In genomic region chr6:126377594-126378153, GRCh38 we compare ENCODE assay signal across 1 cellular context.
TF ChIP-seq lines count a peak whose summit lies in the region.

No MANE protein-coding gene starts in this region.

TF ChIP-seq in HepG2, 621 proteins besides CTCF, POLR2A, EP300 and RAD21 (continued from another document):
- TF ChIP-seq, protein P1, sequence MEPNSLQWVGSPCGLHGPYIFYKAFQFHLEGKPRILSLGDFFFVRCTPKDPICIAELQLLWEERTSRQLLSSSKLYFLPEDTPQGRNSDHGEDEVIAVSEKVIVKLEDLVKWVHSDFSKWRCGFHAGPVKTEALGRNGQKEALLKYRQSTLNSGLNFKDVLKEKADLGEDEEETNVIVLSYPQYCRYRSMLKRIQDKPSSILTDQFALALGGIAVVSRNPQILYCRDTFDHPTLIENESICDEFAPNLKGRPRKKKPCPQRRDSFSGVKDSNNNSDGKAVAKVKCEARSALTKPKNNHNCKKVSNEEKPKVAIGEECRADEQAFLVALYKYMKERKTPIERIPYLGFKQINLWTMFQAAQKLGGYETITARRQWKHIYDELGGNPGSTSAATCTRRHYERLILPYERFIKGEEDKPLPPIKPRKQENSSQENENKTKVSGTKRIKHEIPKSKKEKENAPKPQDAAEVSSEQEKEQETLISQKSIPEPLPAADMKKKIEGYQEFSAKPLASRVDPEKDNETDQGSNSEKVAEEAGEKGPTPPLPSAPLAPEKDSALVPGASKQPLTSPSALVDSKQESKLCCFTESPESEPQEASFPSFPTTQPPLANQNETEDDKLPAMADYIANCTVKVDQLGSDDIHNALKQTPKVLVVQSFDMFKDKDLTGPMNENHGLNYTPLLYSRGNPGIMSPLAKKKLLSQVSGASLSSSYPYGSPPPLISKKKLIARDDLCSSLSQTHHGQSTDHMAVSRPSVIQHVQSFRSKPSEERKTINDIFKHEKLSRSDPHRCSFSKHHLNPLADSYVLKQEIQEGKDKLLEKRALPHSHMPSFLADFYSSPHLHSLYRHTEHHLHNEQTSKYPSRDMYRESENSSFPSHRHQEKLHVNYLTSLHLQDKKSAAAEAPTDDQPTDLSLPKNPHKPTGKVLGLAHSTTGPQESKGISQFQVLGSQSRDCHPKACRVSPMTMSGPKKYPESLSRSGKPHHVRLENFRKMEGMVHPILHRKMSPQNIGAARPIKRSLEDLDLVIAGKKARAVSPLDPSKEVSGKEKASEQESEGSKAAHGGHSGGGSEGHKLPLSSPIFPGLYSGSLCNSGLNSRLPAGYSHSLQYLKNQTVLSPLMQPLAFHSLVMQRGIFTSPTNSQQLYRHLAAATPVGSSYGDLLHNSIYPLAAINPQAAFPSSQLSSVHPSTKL (CRISPR knock-in tag; IDR thresholded peaks at IDR 0.05), result 0 out of 2 replicates have a peak, but pooled peaks have one; percentile 15
- TF ChIP-seq HOXA9 (CRISPR knock-in tag; IDR thresholded peaks at IDR 0.05; ENCODE audit: borderline replicate concordance) (no peak), HOXA5 (CRISPR knock-in tag; IDR thresholded peaks at IDR 0.05) (no peak), ISX (CRISPR knock-in tag; conservative IDR thresholded peaks at IDR 0.05) (no peak), HNF4A (CRISPR knock-in tag; IDR thresholded peaks at IDR 0.05) (peak; percentile 23; the same call in 1 of the 2 replicates), NCOA5 (CRISPR knock-in tag; IDR thresholded peaks at IDR 0.05) (no peak), DRAP1 (CRISPR knock-in tag; IDR thresholded peaks at IDR 0.05) (no peak), SMAD3 (CRISPR knock-in tag; IDR thresholded peaks at IDR 0.05) (no peak), SUZ12 (IDR thresholded peaks at IDR 0.05; ENCODE audit: low read depth, low read length) (no peak), ZBTB20 (CRISPR knock-in tag; IDR thresholded peaks at IDR 0.05; ENCODE audit: borderline replicate concordance, low read depth) (no peak), CEBPB (IDR thresholded peaks at IDR 0.05; ENCODE audit: borderline replicate concordance, low read depth, low read length) (peak; percentile 19; the same call in 1 of the 2 replicates), ZNF556 (CRISPR knock-in tag; IDR thresholded peaks at IDR 0.05; ENCODE audit: borderline replicate concordance) (no peak), SCMH1 (CRISPR knock-in tag; IDR thresholded peaks at IDR 0.05; ENCODE audit: borderline replicate concordance) (no peak), TBL1XR1 (IDR thresholded peaks at IDR 0.05; ENCODE audit: borderline replicate concordance, low read length, partially characterized antibody) (no peak)
- TF ChIP-seq, protein P2, sequence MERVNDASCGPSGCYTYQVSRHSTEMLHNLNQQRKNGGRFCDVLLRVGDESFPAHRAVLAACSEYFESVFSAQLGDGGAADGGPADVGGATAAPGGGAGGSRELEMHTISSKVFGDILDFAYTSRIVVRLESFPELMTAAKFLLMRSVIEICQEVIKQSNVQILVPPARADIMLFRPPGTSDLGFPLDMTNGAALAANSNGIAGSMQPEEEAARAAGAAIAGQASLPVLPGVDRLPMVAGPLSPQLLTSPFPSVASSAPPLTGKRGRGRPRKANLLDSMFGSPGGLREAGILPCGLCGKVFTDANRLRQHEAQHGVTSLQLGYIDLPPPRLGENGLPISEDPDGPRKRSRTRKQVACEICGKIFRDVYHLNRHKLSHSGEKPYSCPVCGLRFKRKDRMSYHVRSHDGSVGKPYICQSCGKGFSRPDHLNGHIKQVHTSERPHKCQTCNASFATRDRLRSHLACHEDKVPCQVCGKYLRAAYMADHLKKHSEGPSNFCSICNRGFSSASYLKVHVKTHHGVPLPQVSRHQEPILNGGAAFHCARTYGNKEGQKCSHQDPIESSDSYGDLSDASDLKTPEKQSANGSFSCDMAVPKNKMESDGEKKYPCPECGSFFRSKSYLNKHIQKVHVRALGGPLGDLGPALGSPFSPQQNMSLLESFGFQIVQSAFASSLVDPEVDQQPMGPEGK (CRISPR knock-in tag; IDR thresholded peaks at IDR 0.05), result 0 out of 2 replicates have a peak, but pooled peaks have one; percentile 26
- TF ChIP-seq, protein P3, sequence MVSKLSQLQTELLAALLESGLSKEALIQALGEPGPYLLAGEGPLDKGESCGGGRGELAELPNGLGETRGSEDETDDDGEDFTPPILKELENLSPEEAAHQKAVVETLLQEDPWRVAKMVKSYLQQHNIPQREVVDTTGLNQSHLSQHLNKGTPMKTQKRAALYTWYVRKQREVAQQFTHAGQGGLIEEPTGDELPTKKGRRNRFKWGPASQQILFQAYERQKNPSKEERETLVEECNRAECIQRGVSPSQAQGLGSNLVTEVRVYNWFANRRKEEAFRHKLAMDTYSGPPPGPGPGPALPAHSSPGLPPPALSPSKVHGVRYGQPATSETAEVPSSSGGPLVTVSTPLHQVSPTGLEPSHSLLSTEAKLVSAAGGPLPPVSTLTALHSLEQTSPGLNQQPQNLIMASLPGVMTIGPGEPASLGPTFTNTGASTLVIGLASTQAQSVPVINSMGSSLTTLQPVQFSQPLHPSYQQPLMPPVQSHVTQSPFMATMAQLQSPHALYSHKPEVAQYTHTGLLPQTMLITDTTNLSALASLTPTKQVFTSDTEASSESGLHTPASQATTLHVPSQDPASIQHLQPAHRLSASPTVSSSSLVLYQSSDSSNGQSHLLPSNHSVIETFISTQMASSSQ (IDR thresholded peaks at IDR 0.05; ENCODE audit: low read depth), result no peak
- TF ChIP-seq, protein P3 (CRISPR knock-in tag; IDR thresholded peaks at IDR 0.05; ENCODE audit: borderline replicate concordance), result no peak
- TF ChIP-seq, protein P4, sequence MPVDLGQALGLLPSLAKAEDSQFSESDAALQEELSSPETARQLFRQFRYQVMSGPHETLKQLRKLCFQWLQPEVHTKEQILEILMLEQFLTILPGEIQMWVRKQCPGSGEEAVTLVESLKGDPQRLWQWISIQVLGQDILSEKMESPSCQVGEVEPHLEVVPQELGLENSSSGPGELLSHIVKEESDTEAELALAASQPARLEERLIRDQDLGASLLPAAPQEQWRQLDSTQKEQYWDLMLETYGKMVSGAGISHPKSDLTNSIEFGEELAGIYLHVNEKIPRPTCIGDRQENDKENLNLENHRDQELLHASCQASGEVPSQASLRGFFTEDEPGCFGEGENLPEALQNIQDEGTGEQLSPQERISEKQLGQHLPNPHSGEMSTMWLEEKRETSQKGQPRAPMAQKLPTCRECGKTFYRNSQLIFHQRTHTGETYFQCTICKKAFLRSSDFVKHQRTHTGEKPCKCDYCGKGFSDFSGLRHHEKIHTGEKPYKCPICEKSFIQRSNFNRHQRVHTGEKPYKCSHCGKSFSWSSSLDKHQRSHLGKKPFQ (CRISPR knock-in tag; IDR thresholded peaks at IDR 0.05; ENCODE audit: insufficient replicate concordance), result peak; percentile 47
- TF ChIP-seq, protein P5, sequence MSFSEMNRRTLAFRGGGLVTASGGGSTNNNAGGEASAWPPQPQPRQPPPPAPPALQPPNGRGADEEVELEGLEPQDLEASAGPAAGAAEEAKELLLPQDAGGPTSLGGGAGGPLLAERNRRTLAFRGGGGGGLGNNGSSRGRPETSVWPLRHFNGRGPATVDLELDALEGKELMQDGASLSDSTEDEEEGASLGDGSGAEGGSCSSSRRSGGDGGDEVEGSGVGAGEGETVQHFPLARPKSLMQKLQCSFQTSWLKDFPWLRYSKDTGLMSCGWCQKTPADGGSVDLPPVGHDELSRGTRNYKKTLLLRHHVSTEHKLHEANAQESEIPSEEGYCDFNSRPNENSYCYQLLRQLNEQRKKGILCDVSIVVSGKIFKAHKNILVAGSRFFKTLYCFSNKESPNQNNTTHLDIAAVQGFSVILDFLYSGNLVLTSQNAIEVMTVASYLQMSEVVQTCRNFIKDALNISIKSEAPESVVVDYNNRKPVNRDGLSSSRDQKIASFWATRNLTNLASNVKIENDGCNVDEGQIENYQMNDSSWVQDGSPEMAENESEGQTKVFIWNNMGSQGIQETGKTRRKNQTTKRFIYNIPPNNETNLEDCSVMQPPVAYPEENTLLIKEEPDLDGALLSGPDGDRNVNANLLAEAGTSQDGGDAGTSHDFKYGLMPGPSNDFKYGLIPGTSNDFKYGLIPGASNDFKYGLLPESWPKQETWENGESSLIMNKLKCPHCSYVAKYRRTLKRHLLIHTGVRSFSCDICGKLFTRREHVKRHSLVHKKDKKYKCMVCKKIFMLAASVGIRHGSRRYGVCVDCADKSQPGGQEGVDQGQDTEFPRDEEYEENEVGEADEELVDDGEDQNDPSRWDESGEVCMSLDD (CRISPR knock-in tag; IDR thresholded peaks at IDR 0.05; ENCODE audit: borderline replicate concordance), result no peak
- TF ChIP-seq, protein P6, sequence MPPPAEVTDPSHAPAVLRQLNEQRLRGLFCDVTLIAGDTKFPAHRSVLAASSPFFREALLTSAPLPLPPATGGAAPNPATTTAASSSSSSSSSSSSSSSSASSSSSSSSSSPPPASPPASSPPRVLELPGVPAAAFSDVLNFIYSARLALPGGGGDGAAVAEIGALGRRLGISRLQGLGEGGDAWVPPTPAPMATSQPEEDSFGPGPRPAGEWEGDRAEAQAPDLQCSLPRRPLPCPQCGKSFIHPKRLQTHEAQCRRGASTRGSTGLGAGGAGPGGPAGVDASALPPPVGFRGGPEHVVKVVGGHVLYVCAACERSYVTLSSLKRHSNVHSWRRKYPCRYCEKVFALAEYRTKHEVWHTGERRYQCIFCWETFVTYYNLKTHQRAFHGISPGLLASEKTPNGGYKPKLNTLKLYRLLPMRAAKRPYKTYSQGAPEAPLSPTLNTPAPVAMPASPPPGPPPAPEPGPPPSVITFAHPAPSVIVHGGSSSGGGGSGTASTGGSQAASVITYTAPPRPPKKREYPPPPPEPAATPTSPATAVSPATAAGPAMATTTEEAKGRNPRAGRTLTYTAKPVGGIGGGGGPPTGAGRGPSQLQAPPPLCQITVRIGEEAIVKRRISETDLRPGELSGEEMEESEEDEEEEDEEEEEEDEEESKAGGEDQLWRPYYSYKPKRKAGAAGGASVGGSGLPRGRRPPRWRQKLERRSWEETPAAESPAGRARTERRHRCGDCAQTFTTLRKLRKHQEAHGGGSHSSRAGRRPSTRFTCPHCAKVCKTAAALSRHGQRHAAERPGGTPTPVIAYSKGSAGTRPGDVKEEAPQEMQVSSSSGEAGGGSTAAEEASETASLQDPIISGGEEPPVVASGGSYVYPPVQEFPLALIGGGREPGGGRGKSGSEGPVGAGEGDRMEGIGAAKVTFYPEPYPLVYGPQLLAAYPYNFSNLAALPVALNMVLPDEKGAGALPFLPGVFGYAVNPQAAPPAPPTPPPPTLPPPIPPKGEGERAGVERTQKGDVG (CRISPR knock-in tag; IDR thresholded peaks at IDR 0.05; ENCODE audit: borderline replicate concordance), result no peak
TF ChIP-seq in HepG2: peak in this region for 6.
